ENCODE assay signal across 1 cellular context in the genomic region with DNA sequence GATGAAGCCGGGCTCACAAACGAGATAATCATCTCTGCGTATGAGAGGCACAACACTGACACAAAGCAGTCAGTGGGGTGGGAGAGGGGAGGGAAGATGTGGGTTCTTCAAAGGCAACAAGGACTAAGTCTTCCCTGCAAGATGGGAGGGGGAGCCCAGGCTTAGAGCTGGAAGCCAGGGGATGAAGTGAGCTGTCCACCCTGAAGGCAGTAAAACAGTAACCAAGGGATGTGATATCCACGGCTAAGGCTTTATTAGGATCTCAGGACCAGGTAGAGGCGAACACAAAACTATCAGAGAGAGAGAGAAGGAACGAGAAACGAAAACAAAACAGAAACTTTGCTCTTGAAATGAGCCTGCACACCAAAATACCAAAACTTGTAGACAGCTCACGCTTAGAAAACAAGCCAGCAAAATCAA.
TF ChIP-seq lines count a peak whose summit lies in the region.

No MANE protein-coding gene starts in this region.

TF ChIP-seq in GM12878, 131 proteins besides CTCF, POLR2A, EP300 and RAD21 (continued from another document and continues in another):
- TF ChIP-seq, protein P1, sequence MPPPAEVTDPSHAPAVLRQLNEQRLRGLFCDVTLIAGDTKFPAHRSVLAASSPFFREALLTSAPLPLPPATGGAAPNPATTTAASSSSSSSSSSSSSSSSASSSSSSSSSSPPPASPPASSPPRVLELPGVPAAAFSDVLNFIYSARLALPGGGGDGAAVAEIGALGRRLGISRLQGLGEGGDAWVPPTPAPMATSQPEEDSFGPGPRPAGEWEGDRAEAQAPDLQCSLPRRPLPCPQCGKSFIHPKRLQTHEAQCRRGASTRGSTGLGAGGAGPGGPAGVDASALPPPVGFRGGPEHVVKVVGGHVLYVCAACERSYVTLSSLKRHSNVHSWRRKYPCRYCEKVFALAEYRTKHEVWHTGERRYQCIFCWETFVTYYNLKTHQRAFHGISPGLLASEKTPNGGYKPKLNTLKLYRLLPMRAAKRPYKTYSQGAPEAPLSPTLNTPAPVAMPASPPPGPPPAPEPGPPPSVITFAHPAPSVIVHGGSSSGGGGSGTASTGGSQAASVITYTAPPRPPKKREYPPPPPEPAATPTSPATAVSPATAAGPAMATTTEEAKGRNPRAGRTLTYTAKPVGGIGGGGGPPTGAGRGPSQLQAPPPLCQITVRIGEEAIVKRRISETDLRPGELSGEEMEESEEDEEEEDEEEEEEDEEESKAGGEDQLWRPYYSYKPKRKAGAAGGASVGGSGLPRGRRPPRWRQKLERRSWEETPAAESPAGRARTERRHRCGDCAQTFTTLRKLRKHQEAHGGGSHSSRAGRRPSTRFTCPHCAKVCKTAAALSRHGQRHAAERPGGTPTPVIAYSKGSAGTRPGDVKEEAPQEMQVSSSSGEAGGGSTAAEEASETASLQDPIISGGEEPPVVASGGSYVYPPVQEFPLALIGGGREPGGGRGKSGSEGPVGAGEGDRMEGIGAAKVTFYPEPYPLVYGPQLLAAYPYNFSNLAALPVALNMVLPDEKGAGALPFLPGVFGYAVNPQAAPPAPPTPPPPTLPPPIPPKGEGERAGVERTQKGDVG (CRISPR knock-in tag; IDR thresholded peaks at IDR 0.05), result no peak
- TF ChIP-seq POLR2AphosphoS5 (IDR thresholded peaks at IDR 0.05; ENCODE audit: low read length) (no peak), JUNB (IDR thresholded peaks at IDR 0.05) (peak; percentile 70), MXI1 (IDR thresholded peaks at IDR 0.05; ENCODE audit: low read depth, low read length) (no peak), MTA3 (IDR thresholded peaks at IDR 0.05; ENCODE audit: borderline replicate concordance, low read length) (no peak), GATAD2B (conservative IDR thresholded peaks at IDR 0.05; ENCODE audit: low read depth) (no peak), BRCA1 (IDR thresholded peaks at IDR 0.05; ENCODE audit: low read depth, low read length) (no peak), ASH2L (IDR thresholded peaks at IDR 0.05; ENCODE audit: borderline replicate concordance, low read depth) (no peak), MTA2 (IDR thresholded peaks at IDR 0.05; ENCODE audit: low read depth) (no peak), EGR1 (IDR thresholded peaks at IDR 0.05; ENCODE audit: borderline replicate concordance in 1 of 2, low read depth in 2 of 2, low read length in 2 of 2) (no peak), HCFC1 (IDR thresholded peaks at IDR 0.05; ENCODE audit: low read length) (no peak), RELA (IDR thresholded peaks at IDR 0.05; ENCODE audit: borderline replicate concordance, partially characterized antibody) (no peak), NFXL1 (IDR thresholded peaks at IDR 0.05; ENCODE audit: borderline replicate concordance) (no peak), STAT1 (conservative IDR thresholded peaks at IDR 0.05) (no peak), ZNF622 (IDR thresholded peaks at IDR 0.05) (no peak), CBX3 (IDR thresholded peaks at IDR 0.05; ENCODE audit: borderline replicate concordance, low read depth) (no peak), EZH2 (IDR thresholded peaks at IDR 0.05; ENCODE audit: borderline replicate concordance, control insufficient read depth, low read depth, low read length) (no peak), CEBPB (IDR thresholded peaks at IDR 0.05; ENCODE audit: borderline replicate concordance in 1 of 2, low read depth in 2 of 2, low read length in 2 of 2) (no peak), SUPT20H (IDR thresholded peaks at IDR 0.05; ENCODE audit: borderline replicate concordance, control insufficient read depth, low read depth, low read length) (no peak), TCF7 (IDR thresholded peaks at IDR 0.05; ENCODE audit: borderline replicate concordance) (no peak), DPF2 (IDR thresholded peaks at IDR 0.05) (0 out of 2 replicates have a peak, but pooled peaks have one; percentile 28), CBX5 (IDR thresholded peaks at IDR 0.05; ENCODE audit: low read depth) (no peak), RB1 (IDR thresholded peaks at IDR 0.05; ENCODE audit: borderline replicate concordance) (no peak), POU2F2 (IDR thresholded peaks at IDR 0.05; ENCODE audit: borderline replicate concordance, low read depth, low read length) (no peak)
- TF ChIP-seq, protein P2, sequence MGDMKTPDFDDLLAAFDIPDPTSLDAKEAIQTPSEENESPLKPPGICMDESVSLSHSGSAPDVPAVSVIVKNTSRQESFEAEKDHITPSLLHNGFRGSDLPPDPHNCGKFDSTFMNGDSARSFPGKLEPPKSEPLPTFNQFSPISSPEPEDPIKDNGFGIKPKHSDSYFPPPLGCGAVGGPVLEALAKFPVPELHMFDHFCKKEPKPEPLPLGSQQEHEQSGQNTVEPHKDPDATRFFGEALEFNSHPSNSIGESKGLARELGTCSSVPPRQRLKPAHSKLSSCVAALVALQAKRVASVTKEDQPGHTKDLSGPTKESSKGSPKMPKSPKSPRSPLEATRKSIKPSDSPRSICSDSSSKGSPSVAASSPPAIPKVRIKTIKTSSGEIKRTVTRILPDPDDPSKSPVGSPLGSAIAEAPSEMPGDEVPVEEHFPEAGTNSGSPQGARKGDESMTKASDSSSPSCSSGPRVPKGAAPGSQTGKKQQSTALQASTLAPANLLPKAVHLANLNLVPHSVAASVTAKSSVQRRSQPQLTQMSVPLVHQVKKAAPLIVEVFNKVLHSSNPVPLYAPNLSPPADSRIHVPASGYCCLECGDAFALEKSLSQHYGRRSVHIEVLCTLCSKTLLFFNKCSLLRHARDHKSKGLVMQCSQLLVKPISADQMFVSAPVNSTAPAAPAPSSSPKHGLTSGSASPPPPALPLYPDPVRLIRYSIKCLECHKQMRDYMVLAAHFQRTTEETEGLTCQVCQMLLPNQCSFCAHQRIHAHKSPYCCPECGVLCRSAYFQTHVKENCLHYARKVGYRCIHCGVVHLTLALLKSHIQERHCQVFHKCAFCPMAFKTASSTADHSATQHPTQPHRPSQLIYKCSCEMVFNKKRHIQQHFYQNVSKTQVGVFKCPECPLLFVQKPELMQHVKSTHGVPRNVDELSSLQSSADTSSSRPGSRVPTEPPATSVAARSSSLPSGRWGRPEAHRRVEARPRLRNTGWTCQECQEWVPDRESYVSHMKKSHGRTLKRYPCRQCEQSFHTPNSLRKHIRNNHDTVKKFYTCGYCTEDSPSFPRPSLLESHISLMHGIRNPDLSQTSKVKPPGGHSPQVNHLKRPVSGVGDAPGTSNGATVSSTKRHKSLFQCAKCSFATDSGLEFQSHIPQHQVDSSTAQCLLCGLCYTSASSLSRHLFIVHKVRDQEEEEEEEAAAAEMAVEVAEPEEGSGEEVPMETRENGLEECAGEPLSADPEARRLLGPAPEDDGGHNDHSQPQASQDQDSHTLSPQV (IDR thresholded peaks at IDR 0.05), result no peak
- TF ChIP-seq, protein P3, sequence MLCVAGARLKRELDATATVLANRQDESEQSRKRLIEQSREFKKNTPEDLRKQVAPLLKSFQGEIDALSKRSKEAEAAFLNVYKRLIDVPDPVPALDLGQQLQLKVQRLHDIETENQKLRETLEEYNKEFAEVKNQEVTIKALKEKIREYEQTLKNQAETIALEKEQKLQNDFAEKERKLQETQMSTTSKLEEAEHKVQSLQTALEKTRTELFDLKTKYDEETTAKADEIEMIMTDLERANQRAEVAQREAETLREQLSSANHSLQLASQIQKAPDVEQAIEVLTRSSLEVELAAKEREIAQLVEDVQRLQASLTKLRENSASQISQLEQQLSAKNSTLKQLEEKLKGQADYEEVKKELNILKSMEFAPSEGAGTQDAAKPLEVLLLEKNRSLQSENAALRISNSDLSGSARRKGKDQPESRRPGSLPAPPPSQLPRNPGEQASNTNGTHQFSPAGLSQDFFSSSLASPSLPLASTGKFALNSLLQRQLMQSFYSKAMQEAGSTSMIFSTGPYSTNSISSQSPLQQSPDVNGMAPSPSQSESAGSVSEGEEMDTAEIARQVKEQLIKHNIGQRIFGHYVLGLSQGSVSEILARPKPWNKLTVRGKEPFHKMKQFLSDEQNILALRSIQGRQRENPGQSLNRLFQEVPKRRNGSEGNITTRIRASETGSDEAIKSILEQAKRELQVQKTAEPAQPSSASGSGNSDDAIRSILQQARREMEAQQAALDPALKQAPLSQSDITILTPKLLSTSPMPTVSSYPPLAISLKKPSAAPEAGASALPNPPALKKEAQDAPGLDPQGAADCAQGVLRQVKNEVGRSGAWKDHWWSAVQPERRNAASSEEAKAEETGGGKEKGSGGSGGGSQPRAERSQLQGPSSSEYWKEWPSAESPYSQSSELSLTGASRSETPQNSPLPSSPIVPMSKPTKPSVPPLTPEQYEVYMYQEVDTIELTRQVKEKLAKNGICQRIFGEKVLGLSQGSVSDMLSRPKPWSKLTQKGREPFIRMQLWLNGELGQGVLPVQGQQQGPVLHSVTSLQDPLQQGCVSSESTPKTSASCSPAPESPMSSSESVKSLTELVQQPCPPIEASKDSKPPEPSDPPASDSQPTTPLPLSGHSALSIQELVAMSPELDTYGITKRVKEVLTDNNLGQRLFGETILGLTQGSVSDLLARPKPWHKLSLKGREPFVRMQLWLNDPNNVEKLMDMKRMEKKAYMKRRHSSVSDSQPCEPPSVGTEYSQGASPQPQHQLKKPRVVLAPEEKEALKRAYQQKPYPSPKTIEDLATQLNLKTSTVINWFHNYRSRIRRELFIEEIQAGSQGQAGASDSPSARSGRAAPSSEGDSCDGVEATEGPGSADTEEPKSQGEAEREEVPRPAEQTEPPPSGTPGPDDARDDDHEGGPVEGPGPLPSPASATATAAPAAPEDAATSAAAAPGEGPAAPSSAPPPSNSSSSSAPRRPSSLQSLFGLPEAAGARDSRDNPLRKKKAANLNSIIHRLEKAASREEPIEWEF (IDR thresholded peaks at IDR 0.05; ENCODE audit: insufficient replicate concordance, low read depth, low read length), result no peak
- TF ChIP-seq, protein P4, sequence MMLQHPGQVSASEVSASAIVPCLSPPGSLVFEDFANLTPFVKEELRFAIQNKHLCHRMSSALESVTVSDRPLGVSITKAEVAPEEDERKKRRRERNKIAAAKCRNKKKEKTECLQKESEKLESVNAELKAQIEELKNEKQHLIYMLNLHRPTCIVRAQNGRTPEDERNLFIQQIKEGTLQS (IDR thresholded peaks at IDR 0.05; ENCODE audit: borderline replicate concordance, extremely low read depth, low read depth, low read length), result no peak
- TF ChIP-seq, protein P5, sequence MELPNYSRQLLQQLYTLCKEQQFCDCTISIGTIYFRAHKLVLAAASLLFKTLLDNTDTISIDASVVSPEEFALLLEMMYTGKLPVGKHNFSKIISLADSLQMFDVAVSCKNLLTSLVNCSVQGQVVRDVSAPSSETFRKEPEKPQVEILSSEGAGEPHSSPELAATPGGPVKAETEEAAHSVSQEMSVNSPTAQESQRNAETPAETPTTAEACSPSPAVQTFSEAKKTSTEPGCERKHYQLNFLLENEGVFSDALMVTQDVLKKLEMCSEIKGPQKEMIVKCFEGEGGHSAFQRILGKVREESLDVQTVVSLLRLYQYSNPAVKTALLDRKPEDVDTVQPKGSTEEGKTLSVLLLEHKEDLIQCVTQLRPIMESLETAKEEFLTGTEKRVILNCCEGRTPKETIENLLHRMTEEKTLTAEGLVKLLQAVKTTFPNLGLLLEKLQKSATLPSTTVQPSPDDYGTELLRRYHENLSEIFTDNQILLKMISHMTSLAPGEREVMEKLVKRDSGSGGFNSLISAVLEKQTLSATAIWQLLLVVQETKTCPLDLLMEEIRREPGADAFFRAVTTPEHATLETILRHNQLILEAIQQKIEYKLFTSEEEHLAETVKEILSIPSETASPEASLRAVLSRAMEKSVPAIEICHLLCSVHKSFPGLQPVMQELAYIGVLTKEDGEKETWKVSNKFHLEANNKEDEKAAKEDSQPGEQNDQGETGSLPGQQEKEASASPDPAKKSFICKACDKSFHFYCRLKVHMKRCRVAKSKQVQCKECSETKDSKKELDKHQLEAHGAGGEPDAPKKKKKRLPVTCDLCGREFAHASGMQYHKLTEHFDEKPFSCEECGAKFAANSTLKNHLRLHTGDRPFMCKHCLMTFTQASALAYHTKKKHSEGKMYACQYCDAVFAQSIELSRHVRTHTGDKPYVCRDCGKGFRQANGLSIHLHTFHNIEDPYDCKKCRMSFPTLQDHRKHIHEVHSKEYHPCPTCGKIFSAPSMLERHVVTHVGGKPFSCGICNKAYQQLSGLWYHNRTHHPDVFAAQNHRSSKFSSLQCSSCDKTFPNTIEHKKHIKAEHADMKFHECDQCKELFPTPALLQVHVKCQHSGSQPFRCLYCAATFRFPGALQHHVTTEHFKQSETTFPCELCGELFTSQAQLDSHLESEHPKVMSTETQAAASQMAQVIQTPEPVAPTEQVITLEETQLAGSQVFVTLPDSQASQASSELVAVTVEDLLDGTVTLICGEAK (IDR thresholded peaks at IDR 0.05; ENCODE audit: borderline replicate concordance), result no peak
- TF ChIP-seq, protein P6, sequence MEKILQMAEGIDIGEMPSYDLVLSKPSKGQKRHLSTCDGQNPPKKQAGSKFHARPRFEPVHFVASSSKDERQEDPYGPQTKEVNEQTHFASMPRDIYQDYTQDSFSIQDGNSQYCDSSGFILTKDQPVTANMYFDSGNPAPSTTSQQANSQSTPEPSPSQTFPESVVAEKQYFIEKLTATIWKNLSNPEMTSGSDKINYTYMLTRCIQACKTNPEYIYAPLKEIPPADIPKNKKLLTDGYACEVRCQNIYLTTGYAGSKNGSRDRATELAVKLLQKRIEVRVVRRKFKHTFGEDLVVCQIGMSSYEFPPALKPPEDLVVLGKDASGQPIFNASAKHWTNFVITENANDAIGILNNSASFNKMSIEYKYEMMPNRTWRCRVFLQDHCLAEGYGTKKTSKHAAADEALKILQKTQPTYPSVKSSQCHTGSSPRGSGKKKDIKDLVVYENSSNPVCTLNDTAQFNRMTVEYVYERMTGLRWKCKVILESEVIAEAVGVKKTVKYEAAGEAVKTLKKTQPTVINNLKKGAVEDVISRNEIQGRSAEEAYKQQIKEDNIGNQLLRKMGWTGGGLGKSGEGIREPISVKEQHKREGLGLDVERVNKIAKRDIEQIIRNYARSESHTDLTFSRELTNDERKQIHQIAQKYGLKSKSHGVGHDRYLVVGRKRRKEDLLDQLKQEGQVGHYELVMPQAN (conservative IDR thresholded peaks at IDR 0.05), result no peak
- TF ChIP-seq, protein P7, sequence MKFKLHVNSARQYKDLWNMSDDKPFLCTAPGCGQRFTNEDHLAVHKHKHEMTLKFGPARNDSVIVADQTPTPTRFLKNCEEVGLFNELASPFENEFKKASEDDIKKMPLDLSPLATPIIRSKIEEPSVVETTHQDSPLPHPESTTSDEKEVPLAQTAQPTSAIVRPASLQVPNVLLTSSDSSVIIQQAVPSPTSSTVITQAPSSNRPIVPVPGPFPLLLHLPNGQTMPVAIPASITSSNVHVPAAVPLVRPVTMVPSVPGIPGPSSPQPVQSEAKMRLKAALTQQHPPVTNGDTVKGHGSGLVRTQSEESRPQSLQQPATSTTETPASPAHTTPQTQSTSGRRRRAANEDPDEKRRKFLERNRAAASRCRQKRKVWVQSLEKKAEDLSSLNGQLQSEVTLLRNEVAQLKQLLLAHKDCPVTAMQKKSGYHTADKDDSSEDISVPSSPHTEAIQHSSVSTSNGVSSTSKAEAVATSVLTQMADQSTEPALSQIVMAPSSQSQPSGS (IDR thresholded peaks at IDR 0.05; ENCODE audit: low read length), result no peak
